Comparison of ENCODE assay signal across 6 cellular contexts in genomic region chr6:54680531-54680930, GRCh38.
"Had no signal": no experiment of that assay in that cellular context is flagged by ENCODE, and none has a peak within 500 bp of the region (broad histone marks: within the 10 kb centered on the region; RNA-seq: fewer than 3 reads in every experiment).

No MANE protein-coding gene starts in this region.

- H3K4me3 ChIP-seq: K562 had no signal

- H3K27ac Mint-ChIP-seq: IgD-negative memory B cell had no signal

- ATAC-seq: HepG2, K562 had no signal

- H3K27me3 Mint-ChIP-seq: IgD-negative memory B cell had no signal

- H3K36me3 Mint-ChIP-seq: IgD-negative memory B cell had no signal

- DNase-seq: IMR-90, KBM-7 had no signal

- H3K27ac ChIP-seq: HL-60 had no signal

- H3K4me3 Mint-ChIP-seq: IgD-negative memory B cell had no signal
